In the genomic region with DNA sequence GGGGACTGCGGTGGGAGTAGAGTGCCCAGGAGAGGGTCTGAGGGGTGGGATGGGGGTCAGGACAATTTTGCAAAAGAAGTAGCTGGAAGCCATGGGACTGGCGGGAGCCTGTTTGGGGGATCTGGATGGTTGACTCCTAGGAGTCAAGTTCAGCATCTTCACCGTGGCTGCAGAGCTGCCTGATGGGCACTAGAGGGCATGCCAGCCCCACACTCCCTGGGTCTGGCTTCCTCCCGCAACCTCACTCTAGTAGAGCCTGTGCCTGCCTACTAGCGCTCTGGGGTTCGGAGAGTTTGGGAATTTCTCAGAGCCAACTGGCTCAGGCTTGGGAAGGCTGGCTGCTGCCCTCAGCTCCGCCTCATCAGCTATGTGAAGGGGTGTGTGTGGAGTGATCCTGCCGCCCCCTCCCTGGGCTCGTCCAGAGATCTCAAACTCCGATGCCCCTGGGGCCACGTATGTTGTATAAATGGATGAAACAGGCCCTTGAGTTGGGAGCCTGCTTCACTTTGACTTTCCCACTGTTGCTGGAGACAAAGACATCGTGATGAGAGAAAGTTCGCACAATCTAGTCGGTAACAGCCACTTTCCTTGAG, we compare ENCODE assay signal across 8 cellular contexts. TPM values are rescaled to one million over a fixed set of nuclear protein-coding genes. Genes with fewer than 3 reads are reported as not detected.
DNase-seq lines count a peak whose midpoint lies in the region; ATAC-seq lines count a peak whose summit lies in the region.

No MANE protein-coding gene starts in this region.

- H3K79me1 ChIP-seq in trophoblast cell (ENCODE audit: low read length): no peaks in the 10 kb centered on the region

- H3K4me1 ChIP-seq in trophoblast cell (ENCODE audit: control insufficient read depth in 1 of 2, insufficient read depth in 2 of 2, low read length in 2 of 2) (no peaks in the 10 kb centered on the region), aorta (ENCODE audit: control insufficient read depth in 1 of 2, insufficient read depth in 2 of 2, low read length in 2 of 2) (no peaks in the 10 kb centered on the region)

- no peak overlapping the region for H3K18ac ChIP-seq in trophoblast cell (ENCODE audit: low read length)

- no peak overlapping the region for H3K9ac ChIP-seq in trophoblast cell (ENCODE audit: low read length)

- WGBS in trophoblast cell (ENCODE audit: extremely low coverage, insufficient coverage, insufficient read length): no CpG with 5 or more reads among the region's 14 CpGs
- 36 to 38% methylated on average over 14 of the region's 14 CpGs for WGBS in aorta, 2 donors

- peaks cover 13% of the 10 kb centered on the region for H3K36me3 Mint-ChIP-seq in activated naive CD4-positive, alpha-beta T cell treated with anti-CD3 and anti-CD28 coated beads, Interleukin-2, amount 10 ng/mL, durations not matched to agents 7 days and 5 days

- peak overlapping the region; percentile 27 for H3K4me3 Mint-ChIP-seq in activated naive CD4-positive, alpha-beta T cell treated with anti-CD3 and anti-CD28 coated beads, Interleukin-2, amount 10 ng/mL, durations not matched to agents 7 days and 5 days

- CTCF ChIA-PET in activated naive CD4-positive, alpha-beta T cell treated with anti-CD3 and anti-CD28 coated beads, Interleukin-2, amount 10 ng/mL, durations not matched to agents 7 days and 5 days (lab: Charles Lee): interaction anchor here (0.6 to 6.7 kb wide), 15 partner anchors 8 to 454 kb away, joined by 3 to 79 read pairs (median 4); partner anchors contain the start of genes CLTB, EIF4E1B, SNCB and TSPAN17

- DNase-seq in Ammon's horn (ENCODE audit: low spot score): peak; percentile 89
- DNase-seq in KBM-7: peak; percentile 78
- DNase-seq in SK-N-DZ (ENCODE audit: low spot score): peak; percentile 77
- DNase-seq in activated naive CD4-positive, alpha-beta T cell treated with anti-CD3 and anti-CD28 coated beads, Interleukin-2, amount 10 ng/mL, durations not matched to agents 7 days and 5 days: peak; percentile 77
- peak; percentile 62 for DNase-seq in germinal center (ENCODE audit: low spot score)
- peak; percentile 40 to 76 for DNase-seq in trophoblast cell
- DNase-seq in aorta: peak; percentile 74 to 90

- intact Hi-C loops in aorta (cut with DNase I): loop anchor here in 1 of 2 donors (10.0 kb wide), 1 partner anchor 243 kb away; the partner anchor contains the start of gene CLTB

- H3K27me3 ChIP-seq in trophoblast cell (ENCODE audit: insufficient read depth, low read length) (no peaks in the 10 kb centered on the region), aorta (ENCODE audit: control insufficient read depth in 1 of 2, insufficient read depth in 2 of 2, low read length in 1 of 2) (no peaks in the 10 kb centered on the region)

- no peak overlapping the region for H3K14ac ChIP-seq in trophoblast cell (ENCODE audit: low read length)

- H4K91ac ChIP-seq in trophoblast cell (ENCODE audit: low read depth, low read length): no peak overlapping the region

- H4K12ac ChIP-seq in trophoblast cell (ENCODE audit: low read depth, low read length): no peak overlapping the region

- no peak overlapping the region for H2BK5ac ChIP-seq in trophoblast cell (ENCODE audit: low read depth, low read length, poor library complexity)

- in situ Hi-C loops in KBM-7 (cut with MboI; ENCODE audit: low pct_unique_long_range_greater_than_20kb, low sequenced_read_pairs): loop anchor here (25.0 kb wide), 2 partner anchors 304 to 429 kb away; partner anchors contain the start of gene FGFR4

- H3K4me3 ChIP-seq in trophoblast cell (ENCODE audit: low read depth, low read length): no peak overlapping the region
- H3K4me3 ChIP-seq in aorta (ENCODE audit: low read length in 2 of 2): no peak overlapping the region

- H2AFZ ChIP-seq in trophoblast cell (ENCODE audit: insufficient read depth, low read length, poor library complexity): no peak overlapping the region

- H3K27ac ChIP-seq in trophoblast cell (ENCODE audit: low read depth, low read length): no peak overlapping the region
- H3K27ac ChIP-seq in aorta (ENCODE audit: low read depth in 1 of 2, low read length in 2 of 2): no peak overlapping the region

- H3K23ac ChIP-seq in trophoblast cell (ENCODE audit: low read length): no peak overlapping the region

- H2BK120ac ChIP-seq in trophoblast cell (ENCODE audit: insufficient read depth, low read length, poor library complexity): no peak overlapping the region

- H3K27me3 Mint-ChIP-seq in activated naive CD4-positive, alpha-beta T cell treated with anti-CD3 and anti-CD28 coated beads, Interleukin-2, amount 10 ng/mL, durations not matched to agents 7 days and 5 days: peaks cover 8% of the 10 kb centered on the region

- H2AK5ac ChIP-seq in trophoblast cell (ENCODE audit: low read length): no peak overlapping the region

- H3K36me3 ChIP-seq in trophoblast cell (ENCODE audit: control insufficient read depth in 1 of 2, insufficient read depth in 2 of 2, low read length in 2 of 2): peaks cover 5 to 16% of the 10 kb centered on the region in 2 experiments
- no peaks in the 10 kb centered on the region for H3K36me3 ChIP-seq in aorta (ENCODE audit: control insufficient read depth in 1 of 2, insufficient read depth in 2 of 2, low read length in 1 of 2)

- H3K27ac Mint-ChIP-seq in activated naive CD4-positive, alpha-beta T cell treated with anti-CD3 and anti-CD28 coated beads, Interleukin-2, amount 10 ng/mL, durations not matched to agents 7 days and 5 days: peak overlapping the region; percentile 49

- no peaks in the 10 kb centered on the region for H3K9me3 Mint-ChIP-seq in activated naive CD4-positive, alpha-beta T cell treated with anti-CD3 and anti-CD28 coated beads, Interleukin-2, amount 10 ng/mL, durations not matched to agents 7 days and 5 days

- H3K79me2 ChIP-seq in trophoblast cell (ENCODE audit: control insufficient read depth, insufficient read depth, low read length, poor library complexity): no peaks in the 10 kb centered on the region

- no peak overlapping the region for H3K4ac ChIP-seq in trophoblast cell (ENCODE audit: low read depth, low read length)

- ATAC-seq in GM19025 (IDR thresholded peaks at IDR 0.05; ENCODE audit: low read depth, unreplicated experiment): peak; percentile 36
- peak; percentile 81 for ATAC-seq in aorta (ENCODE audit: low FRiP score)

- H3K4me2 ChIP-seq in trophoblast cell (ENCODE audit: low read length): no peak overlapping the region

- no peak overlapping the region for H2BK12ac ChIP-seq in trophoblast cell (ENCODE audit: low read length)

- no peak overlapping the region for H4K8ac ChIP-seq in trophoblast cell (ENCODE audit: low read depth, low read length)

- H3K4me1 Mint-ChIP-seq in activated naive CD4-positive, alpha-beta T cell treated with anti-CD3 and anti-CD28 coated beads, Interleukin-2, amount 10 ng/mL, durations not matched to agents 7 days and 5 days: peaks cover 40% of the 10 kb centered on the region

- H3K9me3 ChIP-seq in trophoblast cell (ENCODE audit: insufficient read depth, low read depth, low read length) (no peaks in the 10 kb centered on the region), aorta (ENCODE audit: control insufficient read depth, low read length) (no peaks in the 10 kb centered on the region)

RNA-seq across cellular contexts. Expression of gene TSPAN17, which starts 10.8 kb away (rescaled TPM):
- polyA plus RNA-seq in SK-N-DZ (2014; cell fraction: cytosol; rRNA removed): 22.4 and 22.7 TPM in 2 replicates
- 43.2 and 45.4 TPM in 2 replicates for polyA plus RNA-seq in SK-N-DZ (2014; cell fraction: nucleus; rRNA removed)
- 18.3 and 18.4 TPM in 2 replicates for polyA plus RNA-seq in trophoblast cell (2013)
- 10 to 100 TPM; 17.9 to 22.9 TPM for total RNA-seq in aorta
- 10 to 100 TPM; 13.9 to 21.1 TPM for polyA plus RNA-seq in aorta

RNA-seq across cellular contexts. Expression of gene EIF4E1B, which starts 27.6 kb away (rescaled TPM):
- not detected in 2 replicates for polyA plus RNA-seq in SK-N-DZ (2014; cell fraction: cytosol; rRNA removed)
- not detected in 2 replicates for polyA plus RNA-seq in SK-N-DZ (2014; cell fraction: nucleus; rRNA removed)
- polyA plus RNA-seq in trophoblast cell (2013): 0.55 and 0.62 TPM in 2 replicates
- not detected for total RNA-seq in aorta
- not detected for polyA plus RNA-seq in aorta

RNA-seq across cellular contexts. Expression of gene SNCB, which starts 27.8 kb away (rescaled TPM):
- polyA plus RNA-seq in SK-N-DZ (2014; cell fraction: cytosol; rRNA removed): 1.9 and 2.7 TPM in 2 replicates
- 0.81 and 2.3 TPM in 2 replicates for polyA plus RNA-seq in SK-N-DZ (2014; cell fraction: nucleus; rRNA removed)
- 0.11 TPM in 1 of 2 replicates, not detected in the other for polyA plus RNA-seq in trophoblast cell (2013)
- total RNA-seq in aorta: not detected
- polyA plus RNA-seq in aorta: not detected

RNA-seq across cellular contexts. Expression of gene GPRIN1, which starts 48.1 kb away (rescaled TPM):
- polyA plus RNA-seq in SK-N-DZ (2014; cell fraction: cytosol; rRNA removed): 61.6 and 68.7 TPM in 2 replicates
- polyA plus RNA-seq in SK-N-DZ (2014; cell fraction: nucleus; rRNA removed): 25.8 and 29.2 TPM in 2 replicates
- 1.4 and 1.5 TPM in 2 replicates for polyA plus RNA-seq in trophoblast cell (2013)
- total RNA-seq in aorta: under 1 TPM; 0.81 to 0.87 TPM
- under 1 TPM; 0.15 to 0.50 TPM for polyA plus RNA-seq in aorta
